In the genomic region with DNA sequence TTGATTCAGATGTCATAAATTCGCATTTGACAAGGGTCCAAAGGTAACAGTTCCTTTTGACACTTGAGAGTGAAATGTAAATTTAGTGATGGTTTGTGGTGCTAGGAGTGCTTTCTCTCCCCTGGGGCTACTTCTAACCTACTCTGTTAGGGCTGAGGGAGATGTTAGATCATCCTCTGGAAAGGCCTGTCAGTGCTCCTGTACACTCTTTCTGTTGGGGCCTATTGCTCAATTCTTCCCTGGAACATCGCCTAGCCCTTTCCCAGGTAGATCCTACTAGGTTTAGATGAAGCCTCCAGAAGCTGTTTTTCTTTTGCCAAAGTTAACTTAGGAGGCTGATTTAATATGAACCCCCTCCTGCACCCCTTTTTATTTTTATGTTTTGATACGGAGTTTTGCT, we compare ENCODE assay signal across 8 cellular contexts. TPM values are rescaled to one million over a fixed set of nuclear protein-coding genes. Genes with fewer than 3 reads are reported as not detected.
DNase-seq lines count a peak whose midpoint lies in the region; ATAC-seq and TF ChIP-seq lines count a peak whose summit lies in the region.

No MANE protein-coding gene starts in this region.

- 89% methylated on average over 3 of the region's 3 CpGs for WGBS in hepatocyte (ENCODE audit: low lambda C conversion rate, missing lambda C conversion rate)

- DNase-seq in left ventricle myocardium inferior (no peak), Right ventricle myocardium superior (no peak), SK-N-MC (ENCODE audit: low read depth, low spot score) (no peak), hepatocyte (ENCODE audit: low spot score) (no peak), uterus (peak in 1 of 2 donors; percentile 23), NAMALWA (ENCODE audit: low spot score) (no peak), AG08396 (ENCODE audit: low spot score) (no peak)

- ATAC-seq in Right ventricle myocardium superior (ENCODE audit: poor library complexity) (no peak), GM19452 (IDR thresholded peaks at IDR 0.05; ENCODE audit: unreplicated experiment) (no peak)

- H3K4me1 ChIP-seq in left ventricle myocardium inferior (peaks cover 28% of the 10 kb centered on the region), hepatocyte (ENCODE audit: insufficient read depth) (peaks cover 10% of the 10 kb centered on the region), uterus (no peaks in the 10 kb centered on the region)

- peaks cover 33% of the 10 kb centered on the region for H3K79me2 ChIP-seq in hepatocyte

- H3K4me2 ChIP-seq in hepatocyte, result peak overlapping the region; percentile 77

- H3K4me3 ChIP-seq in left ventricle myocardium inferior (peak overlapping the region; percentile 84), SK-N-MC (peak overlapping the region; percentile 93), hepatocyte (no peak overlapping the region), uterus (no peak overlapping the region)

- H3K9me3 ChIP-seq in left ventricle myocardium inferior (replicated peaks) (no peaks in the 10 kb centered on the region), SK-N-MC (ENCODE audit: low read depth, low read length) (no peaks in the 10 kb centered on the region), hepatocyte (ENCODE audit: low read depth) (no peaks in the 10 kb centered on the region), uterus (no peaks in the 10 kb centered on the region)

- no peak for TF ChIP-seq CTCF in left ventricle myocardium inferior (IDR thresholded peaks at IDR 0.05; ENCODE audit: borderline replicate concordance)
- TF ChIP-seq CTCF in hepatocyte (IDR thresholded peaks at IDR 0.05; ENCODE audit: poor library complexity), result no peak
- no peak for TF ChIP-seq CTCF in uterus (IDR thresholded peaks at IDR 0.05)

- no peak for TF ChIP-seq POLR2A in uterus (IDR thresholded peaks at IDR 0.05)

- intact Hi-C loops in left ventricle myocardium inferior (cut with micrococcal nuclease), result no loop called here
- intact Hi-C loops in Right ventricle myocardium superior (cut with DNase I), result loop anchor here (2.0 to 5.0 kb wide), 3 partner anchors 55 to 501 kb away; a partner anchor contains a TSS
- intact Hi-C loops in uterus (cut with DNase I; ENCODE audit: low total_unique reads), result no loop called here

- no peaks in the 10 kb centered on the region for H3K9me2 ChIP-seq in hepatocyte (replicated peaks; ENCODE audit: insufficient read depth)

- no peaks in the 10 kb centered on the region for H4K20me1 ChIP-seq in hepatocyte (ENCODE audit: insufficient read depth, poor library complexity, severe bottlenecking)

- H3K27ac ChIP-seq in left ventricle myocardium inferior (replicated peaks) (peak overlapping the region; percentile 98), SK-N-MC (no peak overlapping the region), hepatocyte (no peak overlapping the region), uterus (peak overlapping the region; percentile 89 to 91)

- H3K36me3 ChIP-seq in left ventricle myocardium inferior, result peaks cover 17% of the 10 kb centered on the region
- H3K36me3 ChIP-seq in SK-N-MC (ENCODE audit: insufficient read depth, low read length), result peaks cover 15% of the 10 kb centered on the region
- H3K36me3 ChIP-seq in hepatocyte (replicated peaks; ENCODE audit: insufficient read depth, low read depth), result no peaks in the 10 kb centered on the region
- H3K36me3 ChIP-seq in uterus, result no peaks in the 10 kb centered on the region

- H3K27me3 ChIP-seq in left ventricle myocardium inferior (ENCODE audit: low read depth), result no peaks in the 10 kb centered on the region
- no peaks in the 10 kb centered on the region for H3K27me3 ChIP-seq in hepatocyte
- H3K27me3 ChIP-seq in uterus, result no peaks in the 10 kb centered on the region

- peak overlapping the region; percentile 92 for H3K9ac ChIP-seq in SK-N-MC (ENCODE audit: insufficient read length)

- no peak overlapping the region for H2AFZ ChIP-seq in hepatocyte

RNA-seq across cellular contexts. Expression of a gene that starts 1.4 kb away (rescaled TPM):
- total RNA-seq in left ventricle myocardium inferior (106 TPM), Right ventricle myocardium superior (104 TPM), hepatocyte (51.0 and 52.7 TPM in 2 replicates), uterus (10 to 100 TPM; 12.9 to 42.8 (median 17.2) TPM)
- polyA plus RNA-seq in hepatocyte, result 32.0 and 34.1 TPM in 2 replicates

RNA-seq across cellular contexts. Expression of a gene that starts 55.4 kb away (rescaled TPM):
- total RNA-seq in left ventricle myocardium inferior (19.0 TPM), Right ventricle myocardium superior (20.1 TPM), hepatocyte (14.2 and 20.2 TPM in 2 replicates), uterus (10 to 100 TPM; 17.7 to 53.0 (median 32.9) TPM)
- polyA plus RNA-seq in hepatocyte, result 3.4 and 4.5 TPM in 2 replicates

Comparison
In these comparisons a context has a peak if more than half of its experiments do, and no peak if none do; other contexts are left out.
1. H3K27ac ChIP-seq: peak in left ventricle myocardium inferior (single experiment) and uterus (2 of 2); none in SK-N-MC (single experiment) and hepatocyte (single experiment).
2. H3K4me3 ChIP-seq: peak in left ventricle myocardium inferior (single experiment) and SK-N-MC (single experiment); none in hepatocyte (single experiment) and uterus (0 of 2).